In the genomic region with DNA sequence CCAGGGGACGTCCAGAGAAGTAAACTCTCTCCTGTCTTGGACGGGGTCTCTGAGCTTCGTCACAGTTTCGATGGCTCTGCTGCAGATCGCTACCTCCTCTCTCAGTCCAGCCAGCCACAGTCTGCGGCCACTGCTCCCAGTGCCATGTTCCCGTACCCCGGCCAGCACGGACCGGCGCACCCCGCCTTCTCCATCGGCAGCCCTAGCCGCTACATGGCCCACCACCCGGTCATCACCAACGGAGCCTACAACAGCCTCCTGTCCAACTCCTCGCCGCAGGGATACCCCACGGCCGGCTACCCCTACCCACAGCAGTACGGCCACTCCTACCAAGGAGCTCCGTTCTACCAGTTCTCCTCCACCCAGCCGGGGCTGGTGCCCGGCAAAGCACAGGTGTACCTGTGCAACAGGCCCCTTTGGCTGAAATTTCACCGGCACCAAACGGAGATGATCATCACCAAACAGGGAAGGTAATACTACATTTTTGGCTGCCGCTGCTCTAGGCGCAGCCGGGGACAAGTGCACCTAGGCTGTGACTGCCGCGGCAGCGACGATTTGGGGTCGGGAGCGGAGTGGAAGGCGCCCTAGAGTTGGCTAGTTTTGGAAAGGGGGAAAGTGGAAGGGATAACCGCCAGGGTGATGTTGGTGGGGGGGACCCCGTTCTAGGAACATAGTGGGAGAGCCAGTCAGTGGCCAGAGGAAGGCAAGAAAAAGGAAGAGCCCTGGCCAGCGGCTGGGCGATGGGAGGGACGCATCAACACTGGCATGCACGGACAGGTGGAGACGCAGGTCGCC, we compare ENCODE assay signal across 1 cellular context.
TF ChIP-seq lines count a peak whose summit lies in the region.

No MANE protein-coding gene starts in this region.

TF ChIP-seq in IMR-90, 13 proteins besides CTCF, POLR2A, EP300 and RAD21:
- TF ChIP-seq, protein P1, sequence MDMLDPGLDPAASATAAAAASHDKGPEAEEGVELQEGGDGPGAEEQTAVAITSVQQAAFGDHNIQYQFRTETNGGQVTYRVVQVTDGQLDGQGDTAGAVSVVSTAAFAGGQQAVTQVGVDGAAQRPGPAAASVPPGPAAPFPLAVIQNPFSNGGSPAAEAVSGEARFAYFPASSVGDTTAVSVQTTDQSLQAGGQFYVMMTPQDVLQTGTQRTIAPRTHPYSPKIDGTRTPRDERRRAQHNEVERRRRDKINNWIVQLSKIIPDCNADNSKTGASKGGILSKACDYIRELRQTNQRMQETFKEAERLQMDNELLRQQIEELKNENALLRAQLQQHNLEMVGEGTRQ (IDR thresholded peaks at IDR 0.05; ENCODE audit: low read depth, low read length), result no peak
- no peak for TF ChIP-seq CHD1 (IDR thresholded peaks at IDR 0.05; ENCODE audit: low read depth, low read length)
- TF ChIP-seq NFE2L2 (IDR thresholded peaks at IDR 0.05; ENCODE audit: low read depth, low read length), result no peak
- TF ChIP-seq BHLHE40 (IDR thresholded peaks at IDR 0.05; ENCODE audit: low read depth, low read length), result no peak
- no peak for TF ChIP-seq RCOR1 (IDR thresholded peaks at IDR 0.05; ENCODE audit: insufficient replicate concordance, low read length)
- TF ChIP-seq MXI1 (IDR thresholded peaks at IDR 0.05; ENCODE audit: borderline replicate concordance, low read depth, low read length), result no peak
- TF ChIP-seq FOS (IDR thresholded peaks at IDR 0.05; ENCODE audit: low read depth, low read length), result no peak
- TF ChIP-seq CEBPB (IDR thresholded peaks at IDR 0.05; ENCODE audit: low read depth, low read length), result no peak
- no peak for TF ChIP-seq SMC3 (IDR thresholded peaks at IDR 0.05; ENCODE audit: low read depth, low read length)
- TF ChIP-seq MAFK (IDR thresholded peaks at IDR 0.05; ENCODE audit: low read depth, low read length), result no peak
- no peak for TF ChIP-seq MAZ (IDR thresholded peaks at IDR 0.05; ENCODE audit: borderline replicate concordance, low read depth, low read length)
- TF ChIP-seq RFX5 (IDR thresholded peaks at IDR 0.05; ENCODE audit: low read depth, low read length), result no peak
- TF ChIP-seq, protein P2, sequence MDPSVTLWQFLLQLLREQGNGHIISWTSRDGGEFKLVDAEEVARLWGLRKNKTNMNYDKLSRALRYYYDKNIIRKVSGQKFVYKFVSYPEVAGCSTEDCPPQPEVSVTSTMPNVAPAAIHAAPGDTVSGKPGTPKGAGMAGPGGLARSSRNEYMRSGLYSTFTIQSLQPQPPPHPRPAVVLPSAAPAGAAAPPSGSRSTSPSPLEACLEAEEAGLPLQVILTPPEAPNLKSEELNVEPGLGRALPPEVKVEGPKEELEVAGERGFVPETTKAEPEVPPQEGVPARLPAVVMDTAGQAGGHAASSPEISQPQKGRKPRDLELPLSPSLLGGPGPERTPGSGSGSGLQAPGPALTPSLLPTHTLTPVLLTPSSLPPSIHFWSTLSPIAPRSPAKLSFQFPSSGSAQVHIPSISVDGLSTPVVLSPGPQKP (IDR thresholded peaks at IDR 0.05; ENCODE audit: borderline replicate concordance, low read depth, low read length), result no peak
